In genomic region chr2:237715459-237715947, GRCh38 we compare ENCODE assay signal across 10 cellular contexts.
A peak's percentile ranks its signal among the peaks of the same experiment; 100 is the strongest.
DNase-seq lines count a peak whose midpoint lies in the region; ATAC-seq, FAIRE-seq and TF ChIP-seq lines count a peak whose summit lies in the region.
"Had no signal": no experiment of that assay in that cellular context is flagged by ENCODE, and none has a peak within 500 bp of the region (broad histone marks: within the 10 kb centered on the region; RNA-seq: fewer than 3 reads in every experiment).

No MANE protein-coding gene starts in this region.

- no peak overlapping the region for H3K4me2 ChIP-seq in mesendoderm (ENCODE audit: low read length)

- peaks cover 13% of the 10 kb centered on the region for H3K79me2 ChIP-seq in mesendoderm (ENCODE audit: control insufficient read depth, insufficient read depth, low read length)

- H3K18ac ChIP-seq in mesendoderm (ENCODE audit: low read length): no peak overlapping the region

- no peaks in the 10 kb centered on the region for H3K9me3 Mint-ChIP-seq in HFFc6
- no peaks in the 10 kb centered on the region for H3K9me3 Mint-ChIP-seq in activated naive CD8-positive, alpha-beta T cell (ENCODE audit: low read depth)

- no peak overlapping the region for H3K4me3 Mint-ChIP-seq in HFFc6
- no peak overlapping the region for H3K4me3 Mint-ChIP-seq in activated naive CD8-positive, alpha-beta T cell

- no peak overlapping the region for H2BK15ac ChIP-seq in mesendoderm (replicated peaks; ENCODE audit: low read depth)

- H3K27ac Mint-ChIP-seq in HFFc6: peak overlapping the region; percentile 53
- peak overlapping the region; percentile 70 for H3K27ac Mint-ChIP-seq in activated naive CD8-positive, alpha-beta T cell

- no peak overlapping the region for H3K4ac ChIP-seq in mesendoderm (ENCODE audit: low read depth, low read length)

- ATAC-seq in HG02610 (IDR thresholded peaks at IDR 0.05; ENCODE audit: unreplicated experiment): no peak
- ATAC-seq: GM12878 had no signal

- no peak overlapping the region for H4K5ac ChIP-seq in mesendoderm (ENCODE audit: low read length)

- H3K27ac ChIP-seq in kidney (ENCODE audit: low read depth in 2 of 2, low read length in 2 of 2): peak overlapping the region; percentile 41 to 46
- peak overlapping the region; percentile 92 for H3K27ac ChIP-seq in skeletal muscle tissue (ENCODE audit: low read depth, low read length)
- no peak overlapping the region for H3K27ac ChIP-seq in mesendoderm (ENCODE audit: low read depth, low read length)

- FAIRE-seq in kidney (lab: Jason Lieb, UNC): no peak
- FAIRE-seq: GM12878 had no signal

- TF ChIP-seq CTCF in HFFc6 (IDR thresholded peaks at IDR 0.05) (no peak), kidney (IDR thresholded peaks at IDR 0.05; ENCODE audit: borderline replicate concordance, extremely low read depth, insufficient read depth) (no peak)

- WGBS in mesendoderm (ENCODE audit: extremely low coverage, insufficient coverage, low lambda C conversion rate): no CpG with 5 or more reads among the region's 13 CpGs

- DNase-seq in HFFc6 (no peak), kidney (no peak), mesendoderm (no peak), DMS79 treated with DMSO at 0.1 percent for 48 hours (lab: John Stamatoyannopoulos, UW) (no peak), HPDE6-E6E7 (ENCODE audit: extremely low spot score) (no peak)
- DNase-seq: effector CD4-positive, alpha-beta T cell had no signal

- no peak overlapping the region for H3K23ac ChIP-seq in mesendoderm (ENCODE audit: low read length)

- intact Hi-C loops in kidney (cut with DNase I): no loop called here

- H3K79me1 ChIP-seq in mesendoderm (ENCODE audit: low read length): peaks cover 15% of the 10 kb centered on the region

- peak overlapping the region; percentile 51 to 58 for H3K4me3 ChIP-seq in kidney (ENCODE audit: low read length in 2 of 2)
- H3K4me3 ChIP-seq in skeletal muscle tissue (ENCODE audit: low read length in 3 of 3): peak overlapping the region; percentile 41 to 70 (median 65)
- no peak overlapping the region for H3K4me3 ChIP-seq in mesendoderm (ENCODE audit: low read length)
- H3K4me3 ChIP-seq: GM12878 had no signal

- H3K36me3 Mint-ChIP-seq in HFFc6 (ENCODE audit: low read depth): peaks cover 25% of the 10 kb centered on the region
- peaks cover 12% of the 10 kb centered on the region for H3K36me3 Mint-ChIP-seq in activated naive CD8-positive, alpha-beta T cell

- H2AK5ac ChIP-seq in mesendoderm (ENCODE audit: low read length): no peak overlapping the region

- H3K9me3 ChIP-seq in kidney (ENCODE audit: control insufficient read depth in 1 of 2, low read length in 2 of 2) (no peaks in the 10 kb centered on the region), skeletal muscle tissue (ENCODE audit: control insufficient read depth in 3 of 3, low read length in 3 of 3) (no peaks in the 10 kb centered on the region)

- no peak overlapping the region for H3K56ac ChIP-seq in mesendoderm (ENCODE audit: low read length)

- H2BK120ac ChIP-seq in mesendoderm (ENCODE audit: low read depth, low read length): no peak overlapping the region

- H2BK5ac ChIP-seq in mesendoderm (ENCODE audit: low read length): no peak overlapping the region

- no peak overlapping the region for H4K8ac ChIP-seq in mesendoderm (ENCODE audit: low read depth, low read length)

- H3K4me1 ChIP-seq in kidney (ENCODE audit: control insufficient read depth in 1 of 2, insufficient read depth in 1 of 2, low read depth in 1 of 2, low read length in 2 of 2) (peaks cover 0 to 11% of the 10 kb centered on the region in 2 donors), skeletal muscle tissue (ENCODE audit: control insufficient read depth in 3 of 3, insufficient read depth in 3 of 3, low read length in 3 of 3) (peaks cover 56 to 65% (median 64%) of the 10 kb centered on the region in 3 donors), mesendoderm (ENCODE audit: control insufficient read depth, low read depth, low read length) (no peaks in the 10 kb centered on the region)

- H3K36me3 ChIP-seq in kidney (ENCODE audit: control insufficient read depth in 1 of 2, insufficient read depth in 2 of 2, low read length in 2 of 2) (peaks cover 0 to 5% of the 10 kb centered on the region in 2 donors), skeletal muscle tissue (ENCODE audit: control insufficient read depth in 3 of 3, insufficient read depth in 3 of 3, low read length in 3 of 3) (peaks cover 5 to 19% (median 18%) of the 10 kb centered on the region in 3 donors), mesendoderm (ENCODE audit: control insufficient read depth, insufficient read depth, low read length) (no peaks in the 10 kb centered on the region)

- H3K4me1 Mint-ChIP-seq in HFFc6 (ENCODE audit: low read depth): peaks cover 77% of the 10 kb centered on the region
- peaks cover 51% of the 10 kb centered on the region for H3K4me1 Mint-ChIP-seq in activated naive CD8-positive, alpha-beta T cell (ENCODE audit: low read depth)

- H3K9ac ChIP-seq in kidney (ENCODE audit: low read length in 2 of 2): peak overlapping the region in 1 of 2 donors; percentile 59
- H3K9ac ChIP-seq in skeletal muscle tissue (ENCODE audit: low read depth in 1 of 3, low read length in 3 of 3): peak overlapping the region; percentile 66 to 79 (median 76)
- no peak overlapping the region for H3K9ac ChIP-seq in mesendoderm (ENCODE audit: low read length)

- peaks cover 8% of the 10 kb centered on the region for H3K27me3 Mint-ChIP-seq in HFFc6 (ENCODE audit: insufficient read depth)
- no peaks in the 10 kb centered on the region for H3K27me3 Mint-ChIP-seq in activated naive CD8-positive, alpha-beta T cell

- no peaks in the 10 kb centered on the region for H3K27me3 ChIP-seq in skeletal muscle tissue (ENCODE audit: control insufficient read depth in 3 of 3, insufficient read depth in 3 of 3, low read length in 3 of 3)
- H3K27me3 ChIP-seq in mesendoderm (ENCODE audit: insufficient read depth, low read length, poor library complexity): no peaks in the 10 kb centered on the region
